In genomic region chr9:126500600-126501382, GRCh38 we compare ENCODE assay signal across 8 cellular contexts.
DNase-seq lines count a peak whose midpoint lies in the region; ATAC-seq, FAIRE-seq and TF ChIP-seq lines count a peak whose summit lies in the region.

No MANE protein-coding gene starts in this region.

- DNase-seq in DMS153 (lab: John Stamatoyannopoulos, UW) (peak; percentile 55), SK-MEL-5 (ENCODE audit: low read depth, low spot score) (peak; percentile 77), glutamatergic neuron (peak; percentile 93), pancreas (peak; percentile 58 to 90 (median 78)), ureter (ENCODE audit: low spot score) (peak; percentile 75)
- peak; percentile 69 for DNase-seq in activated naive CD4-positive, alpha-beta T cell treated with anti-CD3 and anti-CD28 coated beads, Interleukin-2, amount 50 U/mL, for 16 hours

- H3K4me1 ChIP-seq in KMS-11 (ENCODE audit: low read depth, poor library complexity, severe bottlenecking): peaks cover 18% of the 10 kb centered on the region
- peaks cover 0 to 4% (median 0%) of the 10 kb centered on the region in 3 donors for H3K4me1 ChIP-seq in pancreas

- in situ Hi-C loops in SK-MEL-5 (cut with HindIII; ENCODE audit: low pct_unique_long_range_greater_than_20kb, low sequenced_read_pairs): no loop called here

- H3K27me3 Mint-ChIP-seq in glutamatergic neuron (ENCODE audit: unreplicated experiment): peaks cover 7% of the 10 kb centered on the region

- H3K4me3 Mint-ChIP-seq in glutamatergic neuron (ENCODE audit: unreplicated experiment): peak overlapping the region; percentile 30

- H3K36me3 ChIP-seq in KMS-11 (ENCODE audit: insufficient read depth): no peaks in the 10 kb centered on the region
- H3K36me3 ChIP-seq in pancreas: peaks cover 0 to 4% (median 0%) of the 10 kb centered on the region in 3 donors

- ATAC-seq in pancreas: peak; percentile 73 to 86 (median 84)
- no peak for ATAC-seq in HG02870 (IDR thresholded peaks at IDR 0.05; ENCODE audit: unreplicated experiment)

- H3K4me3 ChIP-seq in KMS-11 (IDR thresholded peaks at IDR 0.05; ENCODE audit: insufficient read depth, low read depth, low read length) (no peak overlapping the region), pancreas (no peak overlapping the region)

- H3K27ac ChIP-seq in KMS-11: no peak overlapping the region
- no peak overlapping the region for H3K27ac ChIP-seq in pancreas

- H2AFZ ChIP-seq in KMS-11 (ENCODE audit: low read depth): no peak overlapping the region

- H3K9me3 Mint-ChIP-seq in glutamatergic neuron (ENCODE audit: unreplicated experiment): no peaks in the 10 kb centered on the region

- no peaks in the 10 kb centered on the region for H3K79me2 ChIP-seq in KMS-11 (ENCODE audit: insufficient read depth, low read depth)

- H3K9me3 ChIP-seq in pancreas: no peaks in the 10 kb centered on the region

- H3K4me2 ChIP-seq in KMS-11: no peak overlapping the region

- H3K27ac Mint-ChIP-seq in glutamatergic neuron (ENCODE audit: unreplicated experiment): peak overlapping the region; percentile 52

- no peaks in the 10 kb centered on the region for H3K36me3 Mint-ChIP-seq in glutamatergic neuron (ENCODE audit: unreplicated experiment)

- intact Hi-C loops in pancreas (cut with DNase I): loop anchor here in 2 of 3 donors (5.0 to 10.0 kb wide), 3 partner anchors 52 to 274 kb away; no protein-coding TSS in a partner anchor

- 27 to 30% methylated on average over 37 of the region's 37 CpGs for WGBS in pancreas, 2 donors

- TF ChIP-seq CTCF in KMS-11 (conservative IDR thresholded peaks at IDR 0.05; ENCODE audit: low read depth, low read length): peak; percentile 94
- peak; percentile 100 for TF ChIP-seq CTCF in glutamatergic neuron (IDR thresholded peaks at IDR 0.05; ENCODE audit: partially characterized antibody, unreplicated experiment)
- TF ChIP-seq CTCF in pancreas (IDR thresholded peaks at IDR 0.05): peak; percentile 91 to 98 (median 96)

- no peaks in the 10 kb centered on the region for H4K20me1 ChIP-seq in KMS-11 (ENCODE audit: insufficient read depth)

- H3K27me3 ChIP-seq in KMS-11 (ENCODE audit: insufficient read depth, low read depth): peaks cover 10% of the 10 kb centered on the region
- no peaks in the 10 kb centered on the region for H3K27me3 ChIP-seq in pancreas

- H3K9ac ChIP-seq in KMS-11: no peak overlapping the region

- no peak for FAIRE-seq in pancreas (lab: Jason Lieb, UNC)

- H3K4me1 Mint-ChIP-seq in glutamatergic neuron (ENCODE audit: low read depth, unreplicated experiment): peaks cover 10% of the 10 kb centered on the region
